Comparison of ENCODE assay signal across 1 cellular context in the genomic region with DNA sequence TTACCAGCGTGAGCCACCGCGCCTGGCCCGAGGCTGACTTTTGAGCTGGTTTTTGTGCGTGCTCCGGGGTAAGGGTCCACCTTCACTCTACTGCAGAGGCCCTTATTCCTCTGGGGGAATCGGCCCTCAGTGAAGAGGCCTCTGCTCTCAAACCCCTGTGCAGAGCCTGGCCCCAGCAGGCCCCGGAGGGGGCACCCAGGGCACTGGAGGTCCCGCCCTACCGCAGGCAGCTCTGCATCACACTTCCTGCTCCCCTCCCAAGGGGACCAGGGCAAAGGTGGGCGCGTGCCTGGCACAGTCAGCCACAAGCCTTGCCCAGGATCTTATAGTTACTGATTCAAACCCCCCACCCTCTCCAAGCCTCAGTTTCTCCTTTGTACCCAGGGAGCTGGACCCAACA.
TF ChIP-seq lines count a peak whose summit lies in the region.

No MANE protein-coding gene starts in this region.

TF ChIP-seq in HCT116, 20 proteins besides CTCF, POLR2A, EP300 and RAD21:
- no peak for TF ChIP-seq ELF1 (IDR thresholded peaks at IDR 0.05; ENCODE audit: borderline replicate concordance, low read depth)
- TF ChIP-seq ZNF274 (IDR thresholded peaks at IDR 0.05; ENCODE audit: low read depth, low read length) = no peak
- TF ChIP-seq, protein P1, sequence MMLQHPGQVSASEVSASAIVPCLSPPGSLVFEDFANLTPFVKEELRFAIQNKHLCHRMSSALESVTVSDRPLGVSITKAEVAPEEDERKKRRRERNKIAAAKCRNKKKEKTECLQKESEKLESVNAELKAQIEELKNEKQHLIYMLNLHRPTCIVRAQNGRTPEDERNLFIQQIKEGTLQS (IDR thresholded peaks at IDR 0.05) = no peak
- no peak for TF ChIP-seq FOSL1 (IDR thresholded peaks at IDR 0.05; ENCODE audit: low read depth)
- no peak for TF ChIP-seq SIN3A (IDR thresholded peaks at IDR 0.05; ENCODE audit: low read depth)
- TF ChIP-seq TCF7L2 (IDR thresholded peaks at IDR 0.05; ENCODE audit: borderline replicate concordance, extremely low read depth, insufficient read depth, insufficient read length) = no peak
- no peak for TF ChIP-seq JUND (IDR thresholded peaks at IDR 0.05)
- no peak for TF ChIP-seq EZH2 (IDR thresholded peaks at IDR 0.05)
- TF ChIP-seq, protein P2, sequence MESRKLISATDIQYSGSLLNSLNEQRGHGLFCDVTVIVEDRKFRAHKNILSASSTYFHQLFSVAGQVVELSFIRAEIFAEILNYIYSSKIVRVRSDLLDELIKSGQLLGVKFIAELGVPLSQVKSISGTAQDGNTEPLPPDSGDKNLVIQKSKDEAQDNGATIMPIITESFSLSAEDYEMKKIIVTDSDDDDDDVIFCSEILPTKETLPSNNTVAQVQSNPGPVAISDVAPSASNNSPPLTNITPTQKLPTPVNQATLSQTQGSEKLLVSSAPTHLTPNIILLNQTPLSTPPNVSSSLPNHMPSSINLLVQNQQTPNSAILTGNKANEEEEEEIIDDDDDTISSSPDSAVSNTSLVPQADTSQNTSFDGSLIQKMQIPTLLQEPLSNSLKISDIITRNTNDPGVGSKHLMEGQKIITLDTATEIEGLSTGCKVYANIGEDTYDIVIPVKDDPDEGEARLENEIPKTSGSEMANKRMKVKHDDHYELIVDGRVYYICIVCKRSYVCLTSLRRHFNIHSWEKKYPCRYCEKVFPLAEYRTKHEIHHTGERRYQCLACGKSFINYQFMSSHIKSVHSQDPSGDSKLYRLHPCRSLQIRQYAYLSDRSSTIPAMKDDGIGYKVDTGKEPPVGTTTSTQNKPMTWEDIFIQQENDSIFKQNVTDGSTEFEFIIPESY (IDR thresholded peaks at IDR 0.05; ENCODE audit: extremely low read depth, insufficient replicate concordance, low read length) = no peak
- no peak for TF ChIP-seq SRF (IDR thresholded peaks at IDR 0.05; ENCODE audit: low read depth)
